ENCODE assay signal across 10 cellular contexts in the genomic region with DNA sequence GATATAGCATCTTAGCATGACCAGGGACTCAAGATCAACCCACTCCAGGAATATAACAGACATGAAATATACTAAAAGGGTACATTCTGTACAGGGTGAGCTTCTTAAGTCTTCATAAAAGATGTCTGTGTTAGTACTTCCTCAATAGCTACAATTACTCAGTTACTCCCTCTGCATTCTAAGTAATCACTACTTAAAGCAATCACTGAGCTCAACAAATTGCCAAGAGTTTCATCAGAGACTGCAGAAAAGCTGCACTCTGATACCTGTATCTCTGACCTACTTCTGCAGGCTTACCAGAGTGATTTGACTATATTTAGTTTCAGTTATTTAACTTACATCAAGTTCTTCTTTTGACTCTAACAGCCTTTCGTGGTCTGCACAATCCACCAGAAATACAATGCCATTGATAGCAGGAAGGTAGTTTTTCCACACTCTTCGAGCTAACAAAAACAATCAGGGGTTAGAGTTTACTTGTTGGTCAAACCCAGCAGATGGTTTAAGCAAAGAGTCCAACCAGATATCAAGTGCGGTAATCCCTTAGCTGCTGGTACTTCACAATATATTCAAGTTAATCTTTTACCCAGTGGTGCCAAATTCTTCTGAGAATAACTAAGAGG. TPM values are rescaled to one million over a fixed set of nuclear protein-coding genes. Genes with fewer than 3 reads are reported as not detected.
DNase-seq lines count a peak whose midpoint lies in the region; ATAC-seq and TF ChIP-seq lines count a peak whose summit lies in the region.
"Had no signal": no experiment of that assay in that cellular context is flagged by ENCODE, and none has a peak within 500 bp of the region (broad histone marks: within the 10 kb centered on the region; RNA-seq: fewer than 3 reads in every experiment).

No MANE protein-coding gene starts in this region.

- no peaks in the 10 kb centered on the region; the same call in 1 of the 2 replicates for H3K79me2 ChIP-seq in KMS-11 (ENCODE audit: insufficient read depth, low read depth)
- H3K79me2 ChIP-seq: parathyroid adenoma had no signal

- ATAC-seq in GM21381 (IDR thresholded peaks at IDR 0.05; ENCODE audit: unreplicated experiment) (peak; percentile 55), GM18520 (IDR thresholded peaks at IDR 0.05; ENCODE audit: unreplicated experiment) (no peak)

- no peaks in the 10 kb centered on the region for H3K27me3 ChIP-seq in KMS-11 (ENCODE audit: insufficient read depth, low read depth)

- no peaks in the 10 kb centered on the region for H4K20me1 ChIP-seq in KMS-11 (ENCODE audit: insufficient read depth)

- DNase-seq in GM10266 (ENCODE audit: extremely low spot score) (peak; percentile 36), kidney glomerular epithelial cell (lab: John Stamatoyannopoulos, UW) (peak; percentile 38), NCI-H1092 (lab: John Stamatoyannopoulos, UW) (no peak), dermis blood vessel endothelial cell (no peak)
- no peak for DNase-seq in stimulated activated CD4-positive, alpha-beta T cell treated with anti-CD3 and anti-CD28 coated beads, Interleukin-15, amount 100 ng/mL, for 24 hours

- H3K9ac ChIP-seq in KMS-11: peak overlapping the region; percentile 28; the same call in 1 of the 2 replicates
- H3K9ac ChIP-seq: parathyroid adenoma had no signal

- no peak overlapping the region for H2AFZ ChIP-seq in KMS-11 (ENCODE audit: low read depth)
- H2AFZ ChIP-seq: parathyroid adenoma had no signal

- TF ChIP-seq CTCF in GM10266 (IDR thresholded peaks at IDR 0.05; ENCODE audit: control insufficient read depth, insufficient read depth, low read depth, missing control alignments) (no peak), KMS-11 (conservative IDR thresholded peaks at IDR 0.05; ENCODE audit: low read depth, low read length) (no peak)

- H3K27ac ChIP-seq in KMS-11: peak overlapping the region; percentile 80
- H3K27ac ChIP-seq: parathyroid adenoma, VCaP had no signal

- peaks cover 80% of the 10 kb centered on the region for H3K4me1 ChIP-seq in KMS-11 (ENCODE audit: low read depth, poor library complexity, severe bottlenecking)
- H3K4me1 ChIP-seq: parathyroid adenoma had no signal

- H3K4me2 ChIP-seq in KMS-11: peak overlapping the region; percentile 50

- no peak overlapping the region for H3K4me3 ChIP-seq in KMS-11 (IDR thresholded peaks at IDR 0.05; ENCODE audit: insufficient read depth, low read depth, low read length)

- peaks cover 2% of the 10 kb centered on the region for H3K36me3 ChIP-seq in KMS-11 (ENCODE audit: insufficient read depth)

RNA-seq across cellular contexts. Expression of a gene that starts 23.3 kb away (rescaled TPM):
- 81.4 and 81.7 TPM in 2 replicates for total RNA-seq in dermis blood vessel endothelial cell

RNA-seq across cellular contexts. Expression of a gene that starts 39.2 kb away (rescaled TPM):
- 22.8 and 27.0 TPM in 2 replicates for total RNA-seq in dermis blood vessel endothelial cell

Comparison
In these comparisons a context has a peak if more than half of its experiments do, and no peak if none do; other contexts are left out.
1. DNase-seq: peak in GM10266 (single experiment) and kidney glomerular epithelial cell (single experiment); none in NCI-H1092 (single experiment), dermis blood vessel endothelial cell (single experiment) and stimulated activated CD4-positive, alpha-beta T cell treated with anti-CD3 and anti-CD28 coated beads, Interleukin-15, amount 100 ng/mL, for 24 hours (single experiment).